1 cellular context compared by ENCODE assay signal in the genomic region with DNA sequence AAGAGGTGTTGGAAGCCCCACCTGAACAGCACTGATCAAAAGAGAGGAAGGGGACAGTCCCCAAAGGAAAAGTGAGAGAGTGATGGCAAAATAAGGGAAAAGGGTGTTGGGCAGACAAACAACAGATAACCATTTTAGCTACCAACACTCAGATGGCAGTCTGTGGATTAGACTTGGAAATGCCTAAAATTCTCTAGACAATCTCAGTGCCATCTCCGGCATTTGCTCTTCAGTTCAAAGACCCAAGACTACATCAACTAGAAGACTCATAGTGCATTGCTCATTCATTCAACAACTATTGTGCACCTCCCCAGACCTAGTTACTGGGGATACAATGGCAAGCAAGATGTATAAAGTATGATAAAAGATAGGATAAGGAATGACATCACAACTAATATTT.
TF ChIP-seq lines count a peak whose summit lies in the region.

No MANE protein-coding gene starts in this region.

TF ChIP-seq in K562, 482 proteins besides CTCF, POLR2A, EP300 and RAD21:
- TF ChIP-seq PHTF2 (CRISPR knock-in tag; IDR thresholded peaks at IDR 0.05) (no peak), HDAC8 (tag; IDR thresholded peaks at IDR 0.05) (no peak), ZNF507 (tag; conservative IDR thresholded peaks at IDR 0.05) (no peak), NFIX (CRISPR knock-in tag; IDR thresholded peaks at IDR 0.05; ENCODE audit: low read depth) (no peak), MECOM (CRISPR knock-in tag; IDR thresholded peaks at IDR 0.05) (no peak)
